In the genomic region with DNA sequence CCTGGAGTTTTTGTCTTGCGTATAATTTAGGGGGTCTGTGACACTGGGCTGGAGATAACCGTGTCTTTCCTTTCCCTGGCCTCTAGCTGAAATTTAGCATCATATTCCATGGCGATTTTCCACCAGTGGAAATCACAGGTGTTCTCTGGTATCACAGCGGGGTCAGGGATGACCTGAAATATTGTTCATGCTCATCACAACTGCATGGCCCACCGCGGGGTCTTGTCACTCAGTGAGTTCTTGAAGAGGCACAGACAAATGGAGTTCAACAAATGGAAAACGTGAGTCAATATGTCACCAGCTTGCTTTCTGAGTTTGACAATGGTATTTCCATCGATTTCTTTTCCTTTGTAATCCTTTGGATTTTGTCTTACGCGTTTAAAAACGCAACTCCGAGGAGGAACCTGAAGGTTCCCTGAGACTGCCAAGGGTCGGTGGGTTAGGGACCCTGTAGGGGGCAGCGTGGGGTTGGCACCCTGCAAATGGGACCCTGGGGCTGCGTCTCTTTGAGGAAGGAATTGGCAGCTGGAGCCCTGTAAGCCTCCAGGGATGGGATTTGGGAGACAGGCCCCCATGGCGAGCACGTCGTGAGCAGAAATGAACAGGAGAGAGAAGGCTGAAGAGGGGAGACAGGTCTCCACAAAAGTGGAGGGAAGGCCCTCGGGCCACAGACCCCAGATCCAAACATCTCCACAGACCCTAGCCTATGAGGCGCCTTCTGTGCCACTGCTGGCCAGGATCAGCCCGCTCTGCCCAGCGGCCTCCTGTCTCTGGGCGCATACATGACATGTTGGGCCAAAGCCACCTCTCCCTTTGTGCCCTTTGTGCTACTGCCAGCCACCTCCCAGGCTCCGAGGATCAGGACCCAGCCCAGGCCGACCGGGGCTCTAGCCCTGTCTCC, we compare ENCODE assay signal across 12 cellular contexts. TPM values are rescaled to one million over a fixed set of nuclear protein-coding genes. Genes with fewer than 3 reads are reported as not detected.
DNase-seq lines count a peak whose midpoint lies in the region; ATAC-seq and TF ChIP-seq lines count a peak whose summit lies in the region.
"Had no signal": no experiment of that assay in that cellular context is flagged by ENCODE, and none has a peak within 500 bp of the region (broad histone marks: within the 10 kb centered on the region; RNA-seq: fewer than 3 reads in every experiment).

No MANE protein-coding gene starts in this region.

- ATAC-seq in GM18498 (IDR thresholded peaks at IDR 0.05; ENCODE audit: unreplicated experiment): no peak

- DNase-seq in activated naive CD4-positive, alpha-beta T cell treated with anti-CD3 and anti-CD28 coated beads, Interleukin-2, amount 50 U/mL, for 16 hours: no peak
- DNase-seq in SJSA1 (ENCODE audit: low read depth in 1 of 2, low spot score in 2 of 2) (no peak), endothelial cell (ENCODE audit: low spot score) (peak; percentile 35), type B pancreatic cell (ENCODE audit: extremely low spot score, unreplicated experiment) (no peak), brain microvascular endothelial cell (no peak), cerebellar nuclear complex (lab: John Stamatoyannopoulos, UW) (no peak)
- DNase-seq: activated effector memory CD4-positive, alpha-beta T cell treated with Interleukin-2 at 50 U/mL for 16 hours; EL; NCI-H345 had no signal

- TF ChIP-seq CTCF in endothelial cell (IDR thresholded peaks at IDR 0.05; ENCODE audit: unreplicated experiment) (peak; percentile 18), type B pancreatic cell (conservative IDR thresholded peaks at IDR 0.05) (peak; percentile 46), brain microvascular endothelial cell (IDR thresholded peaks at IDR 0.05; ENCODE audit: low read depth, low read length, missing control alignments) (no peak)

- H3K36me3 Mint-ChIP-seq in activated naive CD4-positive, alpha-beta T cell treated with anti-CD3 and anti-CD28 coated beads, Interleukin-2, amount 50 U/mL, for 24 hours: no peaks in the 10 kb centered on the region
- H3K36me3 Mint-ChIP-seq in endothelial cell (ENCODE audit: low read depth, unreplicated experiment): no peaks in the 10 kb centered on the region
- H3K36me3 Mint-ChIP-seq in type B pancreatic cell: no peaks in the 10 kb centered on the region

- H3K4me1 Mint-ChIP-seq in activated naive CD4-positive, alpha-beta T cell treated with anti-CD3 and anti-CD28 coated beads, Interleukin-2, amount 50 U/mL, for 24 hours: peaks cover 85% of the 10 kb centered on the region
- no peaks in the 10 kb centered on the region for H3K4me1 Mint-ChIP-seq in endothelial cell (ENCODE audit: unreplicated experiment)
- no peaks in the 10 kb centered on the region for H3K4me1 Mint-ChIP-seq in type B pancreatic cell (ENCODE audit: unreplicated experiment)

- H3K27ac ChIP-seq in SJSA1 (peak overlapping the region; percentile 96), brain microvascular endothelial cell (no peak overlapping the region)

- H3K4me3 Mint-ChIP-seq in activated naive CD4-positive, alpha-beta T cell treated with anti-CD3 and anti-CD28 coated beads, Interleukin-2, amount 50 U/mL, for 24 hours: peak overlapping the region; percentile 80
- H3K4me3 Mint-ChIP-seq in endothelial cell (ENCODE audit: unreplicated experiment) (no peak overlapping the region), type B pancreatic cell (no peak overlapping the region)

- H3K27ac Mint-ChIP-seq in activated naive CD4-positive, alpha-beta T cell treated with anti-CD3 and anti-CD28 coated beads, Interleukin-2, amount 50 U/mL, for 24 hours: no peak overlapping the region
- H3K27ac Mint-ChIP-seq in endothelial cell (ENCODE audit: unreplicated experiment) (no peak overlapping the region), type B pancreatic cell (no peak overlapping the region)

- H3K27me3 ChIP-seq in SJSA1 (replicated peaks): no peaks in the 10 kb centered on the region
- no peaks in the 10 kb centered on the region for H3K27me3 ChIP-seq in brain microvascular endothelial cell (replicated peaks)

- peak overlapping the region; percentile 35 for H3K4me3 ChIP-seq in SJSA1
- no peak overlapping the region for H3K4me3 ChIP-seq in brain microvascular endothelial cell (ENCODE audit: low read depth, low read length)

- H3K27me3 Mint-ChIP-seq in activated naive CD4-positive, alpha-beta T cell treated with anti-CD3 and anti-CD28 coated beads, Interleukin-2, amount 50 U/mL, for 24 hours: no peaks in the 10 kb centered on the region
- H3K27me3 Mint-ChIP-seq in endothelial cell (ENCODE audit: unreplicated experiment): peaks cover 9% of the 10 kb centered on the region
- H3K27me3 Mint-ChIP-seq in type B pancreatic cell: peaks cover 9% of the 10 kb centered on the region

- no peaks in the 10 kb centered on the region for H3K9me3 ChIP-seq in SJSA1 (replicated peaks)

- H3K4me1 ChIP-seq in SJSA1 (replicated peaks): peaks cover 53% of the 10 kb centered on the region

- H3K36me3 ChIP-seq in SJSA1 (no peaks in the 10 kb centered on the region; the same call in 1 of the 2 replicates), brain microvascular endothelial cell (replicated peaks) (no peaks in the 10 kb centered on the region)

- in situ Hi-C loops in brain microvascular endothelial cell (cut with HindIII; ENCODE audit: low pct_ligation_motif_present, low sequenced_read_pairs): no loop called here

- H3K9me3 Mint-ChIP-seq in activated naive CD4-positive, alpha-beta T cell treated with anti-CD3 and anti-CD28 coated beads, Interleukin-2, amount 50 U/mL, for 24 hours: no peaks in the 10 kb centered on the region
- H3K9me3 Mint-ChIP-seq in endothelial cell (ENCODE audit: unreplicated experiment) (no peaks in the 10 kb centered on the region), type B pancreatic cell (no peaks in the 10 kb centered on the region)

RNA-seq across cellular contexts. Expression of a gene that starts 32.1 kb away (rescaled TPM):
- total RNA-seq in SJSA1 (2014; rRNA removed; shearing (Covaris generic)): 7.3 and 8.8 TPM in 2 replicates
- 1.8 TPM for total RNA-seq in endothelial cell (ENCODE audit: unreplicated experiment)
- 0.41 TPM in 1 of 2 replicates, not detected in the other for total RNA-seq in type B pancreatic cell (ENCODE audit: low replicate concordance)
- total RNA-seq: cerebellum had no signal
